In genomic region chr18:35661483-35662146, GRCh38 we compare ENCODE assay signal across 9 cellular contexts.
DNase-seq lines count a peak whose midpoint lies in the region; ATAC-seq, FAIRE-seq and TF ChIP-seq lines count a peak whose summit lies in the region.
"Had no signal": no experiment of that assay in that cellular context is flagged by ENCODE, and none has a peak within 500 bp of the region (broad histone marks: within the 10 kb centered on the region; RNA-seq: fewer than 3 reads in every experiment).

No MANE protein-coding gene starts in this region.

- no peaks in the 10 kb centered on the region; a peak in 1 of 5 replicates for H3K27me3 ChIP-seq in HepG2 (ENCODE audit: control insufficient read depth in 1 of 2, insufficient read depth in 2 of 2, low read length in 2 of 2)
- H3K27me3 ChIP-seq in right lobe of liver, result no peaks in the 10 kb centered on the region
- H3K27me3 ChIP-seq in dorsolateral prefrontal cortex, result no peaks in the 10 kb centered on the region

- no peak overlapping the region for H3K27ac ChIP-seq in HepG2 (ENCODE audit: extremely low read length, insufficient read depth, low read length)
- no peak overlapping the region for H3K27ac ChIP-seq in right lobe of liver
- H3K27ac ChIP-seq in dorsolateral prefrontal cortex, result no peak overlapping the region

- CTCF ChIA-PET in HepG2 (lab: Yijun Ruan, JAX; ENCODE audit: low intra/inter-chr PET ratio, low total read pairs), result interaction anchor here (1.4 kb wide), 1 partner anchor 116 kb away, joined by 9 read pairs; no protein-coding TSS in a partner anchor

- H3K9ac ChIP-seq in HepG2 (ENCODE audit: insufficient read depth, low read depth, low read length), result no peak overlapping the region

- POLR2A ChIA-PET in HepG2 (lab: Yijun Ruan, JAX), result no interaction called here

- peak; percentile 28 for FAIRE-seq in HepG2 (lab: Jason Lieb, UNC)

- ATAC-seq in HepG2 (peak; percentile 56), right lobe of liver (no peak)
- ATAC-seq: CD8-positive, alpha-beta T cell had no signal

- H3K4me1 ChIP-seq in HepG2 (ENCODE audit: insufficient read depth, low read length) (no peaks in the 10 kb centered on the region), right lobe of liver (no peaks in the 10 kb centered on the region)

- H4K20me1 ChIP-seq in HepG2 (ENCODE audit: insufficient read depth, low read length), result no peaks in the 10 kb centered on the region

- no peak overlapping the region for H2AFZ ChIP-seq in HepG2 (ENCODE audit: low read length)

- 68% methylated on average over 5 of the region's 5 CpGs for WGBS in HepG2 (ENCODE audit: low lambda C conversion rate)
- WGBS in right lobe of liver (ENCODE audit: insufficient coverage, low coverage, low lambda C conversion rate, missing lambda C conversion rate), result 66% methylated on average over 5 of the region's 5 CpGs

- 0 out of 2 replicates have a peak, but pooled peaks have one; percentile 15 for TF ChIP-seq RAD21 in HepG2 (CRISPR knock-in tag; IDR thresholded peaks at IDR 0.05)

- TF ChIP-seq CTCF in HepG2 (CRISPR knock-in tag; IDR thresholded peaks at IDR 0.05), result peak; percentile 52
- TF ChIP-seq CTCF in right lobe of liver (IDR thresholded peaks at IDR 0.05), result no peak
- TF ChIP-seq CTCF in dorsolateral prefrontal cortex (IDR thresholded peaks at IDR 0.05 in 54 of 56, conservative IDR thresholded peaks at IDR 0.05 in 2 of 56; ENCODE audit: low read depth in 1 of 56, partially characterized antibody in 56 of 56), result peak in 51 of 56 donors; percentile 14 to 72 (median 48)

- no peak overlapping the region for H3K4me2 ChIP-seq in HepG2 (ENCODE audit: low read depth, low read length)

- TF ChIP-seq POLR2A in HepG2 (IDR thresholded peaks at IDR 0.05; ENCODE audit: insufficient read depth in 1 of 2, low read depth in 2 of 2, low read length in 2 of 2), result no peak
- no peak for TF ChIP-seq POLR2A in right lobe of liver (IDR thresholded peaks at IDR 0.05)

- H3K4me3 ChIP-seq in HepG2 (replicated peaks in 1 of 3; ENCODE audit: insufficient read depth in 1 of 3, low read depth in 2 of 3, low read length in 3 of 3), result no peak overlapping the region
- H3K4me3 ChIP-seq in right lobe of liver, result no peak overlapping the region
- H3K4me3 ChIP-seq in dorsolateral prefrontal cortex, result no peak overlapping the region

- no peaks in the 10 kb centered on the region for H3K79me2 ChIP-seq in HepG2 (ENCODE audit: insufficient read depth, low read length)

- intact Hi-C loops in HepG2 (cut with micrococcal nuclease; ENCODE audit: unreplicated experiment) (loop anchor here (1.0 to 5.0 kb wide), 2 partner anchors 116 to 291 kb away; no protein-coding TSS in a partner anchor), right lobe of liver (cut with DNase I) (no loop called here), dorsolateral prefrontal cortex (cut with DNase I) (loop anchor here (5.0 to 10.0 kb wide), 3 partner anchors 93 to 291 kb away; no protein-coding TSS in a partner anchor), posterior vena cava (cut with DNase I) (no loop called here)

- DNase-seq in HepG2 (ENCODE audit: low spot score) (peak; percentile 17), right lobe of liver (no peak), NCI-H1694 (lab: John Stamatoyannopoulos, UW) (peak; percentile 7), dorsolateral prefrontal cortex (no peak), foreskin melanocyte (no peak), NCI-H226 (no peak), posterior vena cava (ENCODE audit: low spot score) (no peak)
- DNase-seq in activated T-cell treated with anti-CD3 and anti-CD28 coated beads, Interleukin-2, amount 50 U/mL, for 48 hours, result no peak
- DNase-seq: CD8-positive, alpha-beta T cell had no signal

- no peaks in the 10 kb centered on the region for H3K9me3 ChIP-seq in HepG2 (ENCODE audit: low read length)
- H3K9me3 ChIP-seq in right lobe of liver, result no peaks in the 10 kb centered on the region

- H3K36me3 ChIP-seq in HepG2 (replicated peaks in 1 of 2; ENCODE audit: control insufficient read depth in 1 of 2, insufficient read depth in 2 of 2, low read length in 2 of 2) (peaks cover 0 to 21% of the 10 kb centered on the region in 2 experiments; a peak in 3 of 5 replicates), right lobe of liver (peaks cover 0 to 4% (median 0%) of the 10 kb centered on the region in 4 donors)

- TF ChIP-seq EP300 in HepG2 (IDR thresholded peaks at IDR 0.05; ENCODE audit: low read depth in 2 of 2, low read length in 2 of 2) (no peak), HepG2 (CRISPR knock-in tag; IDR thresholded peaks at IDR 0.05; ENCODE audit: borderline replicate concordance) (no peak)

- BruUV-seq in HepG2 (replicated peaks; lab: Mats Ljungman, UMichigan), result no TSS peak

- in situ Hi-C loops in HepG2 (cut with HindIII; ENCODE audit: extremely low pct_ligation_motif_present, low pct_unique_long_range_greater_than_20kb), result no loop called here

TF ChIP-seq in HepG2, 621 proteins besides CTCF, POLR2A, EP300 and RAD21:
- no peak for TF ChIP-seq YEATS4 (CRISPR knock-in tag; IDR thresholded peaks at IDR 0.05; ENCODE audit: borderline replicate concordance)
- 0 out of 2 replicates have a peak, but pooled peaks have one; percentile 24 for TF ChIP-seq MIXL1 (CRISPR knock-in tag; IDR thresholded peaks at IDR 0.05)
- no peak for TF ChIP-seq BHLHE40 (IDR thresholded peaks at IDR 0.05; ENCODE audit: low read length)
- TF ChIP-seq STAG1 (CRISPR knock-in tag; IDR thresholded peaks at IDR 0.05), result peak; percentile 61
- peak; percentile 16; the same call in 1 of the 2 replicates for TF ChIP-seq SMC3 (IDR thresholded peaks at IDR 0.05; ENCODE audit: low read length)
- no peak for TF ChIP-seq GABPB1 (CRISPR knock-in tag; IDR thresholded peaks at IDR 0.05)

Comparison
In these comparisons a context has a peak if more than half of its experiments do, and no peak if none do; other contexts are left out.
1. DNase-seq: peak in HepG2 (single experiment) and NCI-H1694 (single experiment); none in right lobe of liver (0 of 3), dorsolateral prefrontal cortex (0 of 10), activated T-cell treated with anti-CD3 and anti-CD28 coated beads, Interleukin-2, amount 50 U/mL, for 48 hours (0 of 2), foreskin melanocyte (single experiment), NCI-H226 (single experiment) and posterior vena cava (single experiment).
2. CTCF ChIP-seq: peak in HepG2 (single experiment) and dorsolateral prefrontal cortex (51 of 56); none in right lobe of liver (0 of 4).
3. intact Hi-C loops: an anchor here in HepG2 (1.0 to 5.0 kb wide) and dorsolateral prefrontal cortex (5.0 to 10.0 kb wide); none called in right lobe of liver and posterior vena cava.